ENCODE assay signal across 12 cellular contexts in the genomic region with DNA sequence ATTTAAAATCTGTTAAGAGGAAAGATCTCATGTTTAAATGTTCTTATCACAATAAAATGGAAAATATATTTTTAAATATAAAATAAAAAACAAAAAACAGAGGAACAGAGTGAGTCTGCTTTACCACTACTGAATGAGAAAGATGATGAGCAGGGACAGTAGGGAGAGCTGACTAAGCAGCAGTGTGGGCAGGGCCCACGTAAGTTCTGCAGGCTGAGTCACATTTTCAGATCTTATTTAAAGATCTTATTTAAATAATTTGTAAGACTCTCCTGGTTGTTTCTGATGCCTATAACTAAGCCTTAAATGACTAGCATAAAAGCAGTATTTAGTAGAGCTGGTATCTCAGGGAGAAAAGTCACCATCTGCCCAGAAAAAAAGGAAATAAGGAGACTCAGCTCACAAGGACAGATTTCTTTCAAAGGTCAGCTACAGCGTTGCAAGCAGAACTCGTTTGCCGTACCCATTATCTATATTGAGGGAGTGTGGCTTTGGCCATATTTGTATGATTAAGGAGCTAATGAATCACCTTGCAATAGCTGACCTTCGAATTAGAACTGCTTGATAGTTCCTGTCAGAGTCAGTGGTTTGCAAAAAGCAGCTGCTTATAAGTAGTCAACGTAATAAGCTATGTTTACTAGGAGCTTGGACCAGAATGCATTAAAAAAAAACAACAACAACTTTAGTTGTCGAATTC.
DNase-seq lines count a peak whose midpoint lies in the region; ATAC-seq and TF ChIP-seq lines count a peak whose summit lies in the region.
"Had no signal": no experiment of that assay in that cellular context is flagged by ENCODE, and none has a peak within 500 bp of the region (broad histone marks: within the 10 kb centered on the region; RNA-seq: fewer than 3 reads in every experiment).

No MANE protein-coding gene starts in this region.

- H3K4me3 ChIP-seq in BE2C (ENCODE audit: low read depth, low read length): no peak overlapping the region
- H3K4me3 ChIP-seq: psoas muscle had no signal

- no peaks in the 10 kb centered on the region for H3K36me3 ChIP-seq in BE2C

- no peaks in the 10 kb centered on the region for H3K36me3 Mint-ChIP-seq in stimulated activated effector memory CD8-positive, alpha-beta T cell treated with anti-CD3 and anti-CD28 coated beads, Interleukin-12 subunit alpha, Interleukin-12 subunit beta, amount 100 ng/mL, for 72 hours
- H3K36me3 Mint-ChIP-seq: CD4-positive, CD25-positive, alpha-beta regulatory T cell; stimulated activated memory B cell treated with anti-CD40 and anti-IgM and Interleukin-4, amounts not matched to agents 10 μg/mL and 1 μg/mL and 100 μg/mL, for 72 hours had no signal

- H3K27ac Mint-ChIP-seq in stimulated activated effector memory CD8-positive, alpha-beta T cell treated with anti-CD3 and anti-CD28 coated beads, Interleukin-12 subunit alpha, Interleukin-12 subunit beta, amount 100 ng/mL, for 72 hours: no peak overlapping the region
- H3K27ac Mint-ChIP-seq: CD4-positive, CD25-positive, alpha-beta regulatory T cell; stimulated activated memory B cell treated with anti-CD40 and anti-IgM and Interleukin-4, amounts not matched to agents 10 μg/mL and 1 μg/mL and 100 μg/mL, for 72 hours had no signal

- no peaks in the 10 kb centered on the region for H3K4me1 Mint-ChIP-seq in stimulated activated effector memory CD8-positive, alpha-beta T cell treated with anti-CD3 and anti-CD28 coated beads, Interleukin-12 subunit alpha, Interleukin-12 subunit beta, amount 100 ng/mL, for 72 hours
- H3K4me1 Mint-ChIP-seq: CD4-positive, CD25-positive, alpha-beta regulatory T cell; stimulated activated memory B cell treated with anti-CD40 and anti-IgM and Interleukin-4, amounts not matched to agents 10 μg/mL and 1 μg/mL and 100 μg/mL, for 72 hours had no signal

- POLR2A ChIA-PET in HEK293T (lab: Yijun Ruan, JAX): no interaction called here

- DNase-seq in stimulated activated CD4-positive, alpha-beta T cell treated with anti-CD3 and anti-CD28 coated beads, Interleukin-15, amount 100 ng/mL, for 24 hours: peak; percentile 15
- DNase-seq in stimulated activated CD4-positive, alpha-beta T cell treated with anti-CD3 and anti-CD28 coated beads, Interleukin-4, amount 100 ng/mL, for 1 hour: no peak
- peak; percentile 38 for DNase-seq in astrocyte of the hippocampus (ENCODE audit: low read depth, low spot score)
- no peak for DNase-seq in stimulated activated effector memory CD8-positive, alpha-beta T cell treated with anti-CD3 and anti-CD28 coated beads, Interleukin-12 subunit alpha, Interleukin-12 subunit beta, amount 100 ng/mL, for 72 hours (ENCODE audit: low spot score in 2 of 2)
- no peak for DNase-seq in HEK293T (ENCODE audit: extremely low spot score)
- DNase-seq in NOMO-1 treated with DMSO at 0.1 percent for 48 hours (lab: John Stamatoyannopoulos, UW; ENCODE audit: unreplicated experiment): no peak
- DNase-seq in BE2C: no peak
- DNase-seq: activated CD4-positive, alpha-beta T cell treated with anti-CD3 and anti-CD28 coated beads for 1 hour; psoas muscle had no signal

- no peak overlapping the region for H3K4me3 Mint-ChIP-seq in stimulated activated effector memory CD8-positive, alpha-beta T cell treated with anti-CD3 and anti-CD28 coated beads, Interleukin-12 subunit alpha, Interleukin-12 subunit beta, amount 100 ng/mL, for 72 hours
- H3K4me3 Mint-ChIP-seq: CD4-positive, CD25-positive, alpha-beta regulatory T cell; stimulated activated memory B cell treated with anti-CD40 and anti-IgM and Interleukin-4, amounts not matched to agents 10 μg/mL and 1 μg/mL and 100 μg/mL, for 72 hours had no signal

- H3K9me3 Mint-ChIP-seq in stimulated activated effector memory CD8-positive, alpha-beta T cell treated with anti-CD3 and anti-CD28 coated beads, Interleukin-12 subunit alpha, Interleukin-12 subunit beta, amount 100 ng/mL, for 72 hours: no peaks in the 10 kb centered on the region
- H3K9me3 Mint-ChIP-seq: stimulated activated memory B cell treated with anti-CD40 and anti-IgM and Interleukin-4, amounts not matched to agents 10 μg/mL and 1 μg/mL and 100 μg/mL, for 72 hours had no signal

- TF ChIP-seq CTCF in BE2C (IDR thresholded peaks at IDR 0.05; ENCODE audit: low read depth, low read length): no peak

- CTCF ChIA-PET in HEK293T (lab: Yijun Ruan, JAX): no interaction called here

- H3K9me3 ChIP-seq in BE2C: no peaks in the 10 kb centered on the region
- H3K9me3 ChIP-seq: psoas muscle had no signal

- no peaks in the 10 kb centered on the region for H3K27me3 ChIP-seq in BE2C

- ATAC-seq in HG03095 (IDR thresholded peaks at IDR 0.05; ENCODE audit: unreplicated experiment): peak; percentile 70
- peak; percentile 97 for ATAC-seq in stimulated activated effector memory CD8-positive, alpha-beta T cell treated with anti-CD3 and anti-CD28 coated beads, Interleukin-12 subunit alpha, Interleukin-12 subunit beta, amount 100 ng/mL, for 72 hours
- ATAC-seq: psoas muscle; stimulated activated memory B cell treated with anti-CD40 and anti-IgM and Interleukin-4, amounts not matched to agents 10 μg/mL and 1 μg/mL and 100 μg/mL, for 72 hours had no signal

- H3K4me1 ChIP-seq in BE2C: no peaks in the 10 kb centered on the region
- H3K4me1 ChIP-seq: psoas muscle had no signal

TF ChIP-seq in HEK293T, 16 proteins besides CTCF, POLR2A, EP300 and RAD21:
- TF ChIP-seq SUZ12 (IDR thresholded peaks at IDR 0.05) (no peak), CTBP1 (IDR thresholded peaks at IDR 0.05; ENCODE audit: borderline replicate concordance) (no peak), HDGF (IDR thresholded peaks at IDR 0.05; ENCODE audit: borderline replicate concordance) (no peak), FOXK2 (IDR thresholded peaks at IDR 0.05) (no peak)
- TF ChIP-seq, protein P1, sequence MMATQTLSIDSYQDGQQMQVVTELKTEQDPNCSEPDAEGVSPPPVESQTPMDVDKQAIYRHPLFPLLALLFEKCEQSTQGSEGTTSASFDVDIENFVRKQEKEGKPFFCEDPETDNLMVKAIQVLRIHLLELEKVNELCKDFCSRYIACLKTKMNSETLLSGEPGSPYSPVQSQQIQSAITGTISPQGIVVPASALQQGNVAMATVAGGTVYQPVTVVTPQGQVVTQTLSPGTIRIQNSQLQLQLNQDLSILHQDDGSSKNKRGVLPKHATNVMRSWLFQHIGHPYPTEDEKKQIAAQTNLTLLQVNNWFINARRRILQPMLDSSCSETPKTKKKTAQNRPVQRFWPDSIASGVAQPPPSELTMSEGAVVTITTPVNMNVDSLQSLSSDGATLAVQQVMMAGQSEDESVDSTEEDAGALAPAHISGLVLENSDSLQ (IDR thresholded peaks at IDR 0.05): no peak

Comparison
In these comparisons a context has a peak if more than half of its experiments do, and no peak if none do; other contexts are left out.
1. DNase-seq: peak in stimulated activated CD4-positive, alpha-beta T cell treated with anti-CD3 and anti-CD28 coated beads, Interleukin-15, amount 100 ng/mL, for 24 hours (single experiment) and astrocyte of the hippocampus (single experiment); none in stimulated activated CD4-positive, alpha-beta T cell treated with anti-CD3 and anti-CD28 coated beads, Interleukin-4, amount 100 ng/mL, for 1 hour (single experiment), stimulated activated effector memory CD8-positive, alpha-beta T cell treated with anti-CD3 and anti-CD28 coated beads, Interleukin-12 subunit alpha, Interleukin-12 subunit beta, amount 100 ng/mL, for 72 hours (0 of 2), HEK293T (single experiment), NOMO-1 treated with DMSO at 0.1 percent for 48 hours (single experiment) and BE2C (single experiment).